ENCODE assay signal across 1 cellular context in genomic region chr5:177005619-177006264, GRCh38.
TF ChIP-seq lines count a peak whose summit lies in the region.

No MANE protein-coding gene starts in this region.

TF ChIP-seq in GM12878, 131 proteins besides CTCF, POLR2A, EP300 and RAD21 (continued from another document):
- TF ChIP-seq ESRRA (IDR thresholded peaks at IDR 0.05; ENCODE audit: low read length), result no peak
- no peak for TF ChIP-seq CREB1 (IDR thresholded peaks at IDR 0.05; ENCODE audit: low read depth)
- TF ChIP-seq CHD2 (IDR thresholded peaks at IDR 0.05; ENCODE audit: borderline replicate concordance, low read depth, low read length), result no peak
- TF ChIP-seq YY1 (IDR thresholded peaks at IDR 0.05; ENCODE audit: low read depth, low read length), result no peak
- no peak for TF ChIP-seq FOS (IDR thresholded peaks at IDR 0.05; ENCODE audit: borderline replicate concordance, extremely low read depth, insufficient read length)
- no peak for TF ChIP-seq HDGF (IDR thresholded peaks at IDR 0.05)
- TF ChIP-seq MXI1 (IDR thresholded peaks at IDR 0.05; ENCODE audit: low read depth, low read length), result peak; percentile 55; the same call in 1 of the 2 replicates
- no peak for TF ChIP-seq NRF1 (conservative IDR thresholded peaks at IDR 0.05; ENCODE audit: low read depth, low read length)
- no peak for TF ChIP-seq NFXL1 (IDR thresholded peaks at IDR 0.05; ENCODE audit: borderline replicate concordance)
- no peak; the same call in 1 of the 2 replicates for TF ChIP-seq LARP7 (IDR thresholded peaks at IDR 0.05)
- peak; percentile 10; the same call in 1 of the 2 replicates for TF ChIP-seq RELB (IDR thresholded peaks at IDR 0.05; ENCODE audit: low read depth)
- no peak for TF ChIP-seq IRF4 (IDR thresholded peaks at IDR 0.05; ENCODE audit: low read depth, low read length)
- no peak for TF ChIP-seq MEF2A (IDR thresholded peaks at IDR 0.05; ENCODE audit: insufficient read depth, low read depth, low read length)
- TF ChIP-seq SIN3A (IDR thresholded peaks at IDR 0.05; ENCODE audit: low read depth, low read length), result 0 out of 2 replicates have a peak, but pooled peaks have one; percentile 41
- TF ChIP-seq IKZF1 (conservative IDR thresholded peaks at IDR 0.05), result no peak; the same call in 1 of the 2 replicates
- no peak for TF ChIP-seq ZSCAN29 (IDR thresholded peaks at IDR 0.05)
- TF ChIP-seq WRNIP1 (IDR thresholded peaks at IDR 0.05; ENCODE audit: borderline replicate concordance, low read depth, low read length), result no peak
- TF ChIP-seq BHLHE40 (IDR thresholded peaks at IDR 0.05; ENCODE audit: borderline replicate concordance in 1 of 2, low read depth in 2 of 2, low read length in 1 of 2), result 0 out of 4 replicates have a peak, but pooled peaks of 1 of the 2 experiments have one; percentile 14
- no peak for TF ChIP-seq PBX3 (IDR thresholded peaks at IDR 0.05; ENCODE audit: insufficient replicate concordance, low read depth, low read length)
- no peak for TF ChIP-seq ZNF217 (IDR thresholded peaks at IDR 0.05)
- no peak for TF ChIP-seq SREBF2 (IDR thresholded peaks at IDR 0.05; ENCODE audit: low read length)
- TF ChIP-seq MTA2 (IDR thresholded peaks at IDR 0.05; ENCODE audit: low read depth), result no peak
- 0 out of 2 replicates have a peak, but pooled peaks have one; percentile 48 for TF ChIP-seq TCF12 (IDR thresholded peaks at IDR 0.05; ENCODE audit: low read depth, low read length)
- TF ChIP-seq ZBTB40 (IDR thresholded peaks at IDR 0.05; ENCODE audit: borderline replicate concordance), result no peak
- TF ChIP-seq DPF2 (IDR thresholded peaks at IDR 0.05), result 0 out of 2 replicates have a peak, but pooled peaks have one; percentile 19
- no peak for TF ChIP-seq KAT2A (conservative IDR thresholded peaks at IDR 0.05; ENCODE audit: control insufficient read depth, low read depth, low read length)
- peak in 1 of 2 experiments; percentile 89; a peak in 2 of 3 replicates for TF ChIP-seq EGR1 (IDR thresholded peaks at IDR 0.05; ENCODE audit: borderline replicate concordance in 1 of 2, low read depth in 2 of 2, low read length in 2 of 2)
- no peak for TF ChIP-seq SRF (IDR thresholded peaks at IDR 0.05; ENCODE audit: low read depth in 2 of 2, low read length in 2 of 2)
- no peak for TF ChIP-seq ZBED1 (IDR thresholded peaks at IDR 0.05; ENCODE audit: borderline replicate concordance)
- TF ChIP-seq SIX5 (IDR thresholded peaks at IDR 0.05; ENCODE audit: low read depth, low read length, severe bottlenecking), result no peak
- TF ChIP-seq POLR2AphosphoS5 (IDR thresholded peaks at IDR 0.05; ENCODE audit: low read length), result no peak
- no peak for TF ChIP-seq E4F1 (IDR thresholded peaks at IDR 0.05; ENCODE audit: borderline replicate concordance, partially characterized antibody)
- TF ChIP-seq NBN (IDR thresholded peaks at IDR 0.05), result no peak
TF ChIP-seq in GM12878: peak in this region for 7.
